ENCODE assay signal across 8 cellular contexts in genomic region chr12:11553871-11554533, GRCh38.
DNase-seq lines count a peak whose midpoint lies in the region; ATAC-seq, FAIRE-seq and TF ChIP-seq lines count a peak whose summit lies in the region.

No MANE protein-coding gene starts in this region.

- no peak overlapping the region for H3K9ac ChIP-seq in SK-N-MC (ENCODE audit: insufficient read length)

- H3K36me3 Mint-ChIP-seq in MCF 10A (ENCODE audit: insufficient read depth, unreplicated experiment): no peaks in the 10 kb centered on the region

- H3K4me3 ChIP-seq in HAP-1: no peak overlapping the region
- no peak overlapping the region for H3K4me3 ChIP-seq in SK-N-MC

- H3K4me3 Mint-ChIP-seq in MCF 10A (ENCODE audit: unreplicated experiment): no peak overlapping the region

- H3K9me3 ChIP-seq in HAP-1 (no peaks in the 10 kb centered on the region), SK-N-MC (ENCODE audit: low read depth, low read length) (no peaks in the 10 kb centered on the region)

- CTCF ChIA-PET in MCF 10A (lab: Yijun Ruan, JAX): interaction anchor here (0.6 to 3.1 kb wide), 12 partner anchors 14 to 773 kb away, joined by 3 to 29 read pairs (median 4); no protein-coding TSS in a partner anchor

- TF ChIP-seq CTCF in MCF 10A (IDR thresholded peaks at IDR 0.05; ENCODE audit: unreplicated experiment): peak; percentile 59

- no peaks in the 10 kb centered on the region for H3K9me3 Mint-ChIP-seq in MCF 10A (ENCODE audit: unreplicated experiment)

- peaks cover 57% of the 10 kb centered on the region for H3K27me3 Mint-ChIP-seq in MCF 10A (ENCODE audit: insufficient read depth, unreplicated experiment)

- no peak overlapping the region for H3K27ac ChIP-seq in SK-N-MC

- ATAC-seq in activated CD4-positive, CD25-positive, alpha-beta regulatory T cell treated with anti-CD3 and anti-CD28 coated beads, Interleukin-2, amount 50 U/mL, for 24 hours: peak; percentile 56 to 70

- in situ Hi-C loops in HAP-1 (cut with MboI; ENCODE audit: low sequenced_read_pairs): loop anchor here (10.0 kb wide), 1 partner anchor 481 kb away; no protein-coding TSS in a partner anchor

- peaks cover 11% of the 10 kb centered on the region for H3K4me1 Mint-ChIP-seq in MCF 10A (ENCODE audit: insufficient read depth, unreplicated experiment)

- peak; percentile 51 for FAIRE-seq in islet of Langerhans (lab: Jason Lieb, UNC)

- POLR2A ChIA-PET in MCF 10A (lab: Yijun Ruan, JAX): interaction anchor here (1.3 kb wide), 1 partner anchor 96 kb away, joined by 3 read pairs; the partner anchor contains the start of gene ETV6

- peaks cover 6% of the 10 kb centered on the region; the same call in 1 of the 2 replicates for H3K27me3 ChIP-seq in HAP-1 (ENCODE audit: low read depth)

- DNase-seq in activated CD4-positive, CD25-positive, alpha-beta regulatory T cell treated with anti-CD3 and anti-CD28 coated beads, Interleukin-2, amount 50 U/mL, for 72 hours: no peak
- peak; percentile 61 to 75 for DNase-seq in HAP-1 (ENCODE audit: low spot score in 2 of 2)
- peak; percentile 69 for DNase-seq in NCI-H1105 (lab: John Stamatoyannopoulos, UW)
- DNase-seq in SK-N-MC (ENCODE audit: low read depth, low spot score): peak; percentile 42
- DNase-seq in MCF 10A (ENCODE audit: unreplicated experiment): peak; percentile 78
- peak in 2 of 3 experiments; percentile 33 for DNase-seq in stimulated activated CD4-positive, alpha-beta T cell treated with anti-CD3 and anti-CD28 coated beads, TNF-alpha, amount 100 ng/mL, for 24 hours (ENCODE audit: low read depth in 3 of 3)

- no peaks in the 10 kb centered on the region for H3K36me3 ChIP-seq in HAP-1 (replicated peaks)
- H3K36me3 ChIP-seq in SK-N-MC (ENCODE audit: insufficient read depth, low read length): no peaks in the 10 kb centered on the region

- intact Hi-C loops in MCF 10A (cut with micrococcal nuclease): loop anchor here (1.0 to 10.0 kb wide), 5 partner anchors 22 to 771 kb away; no protein-coding TSS in a partner anchor

- no peak overlapping the region for H3K27ac Mint-ChIP-seq in MCF 10A (ENCODE audit: low read depth, unreplicated experiment)

- peaks cover 2% of the 10 kb centered on the region for H3K4me1 ChIP-seq in HAP-1

- BruUV-seq in MCF 10A (replicated peaks; lab: Mats Ljungman, UMichigan): no TSS peak
